Comparison of ENCODE assay signal across 1 cellular context in the genomic region with DNA sequence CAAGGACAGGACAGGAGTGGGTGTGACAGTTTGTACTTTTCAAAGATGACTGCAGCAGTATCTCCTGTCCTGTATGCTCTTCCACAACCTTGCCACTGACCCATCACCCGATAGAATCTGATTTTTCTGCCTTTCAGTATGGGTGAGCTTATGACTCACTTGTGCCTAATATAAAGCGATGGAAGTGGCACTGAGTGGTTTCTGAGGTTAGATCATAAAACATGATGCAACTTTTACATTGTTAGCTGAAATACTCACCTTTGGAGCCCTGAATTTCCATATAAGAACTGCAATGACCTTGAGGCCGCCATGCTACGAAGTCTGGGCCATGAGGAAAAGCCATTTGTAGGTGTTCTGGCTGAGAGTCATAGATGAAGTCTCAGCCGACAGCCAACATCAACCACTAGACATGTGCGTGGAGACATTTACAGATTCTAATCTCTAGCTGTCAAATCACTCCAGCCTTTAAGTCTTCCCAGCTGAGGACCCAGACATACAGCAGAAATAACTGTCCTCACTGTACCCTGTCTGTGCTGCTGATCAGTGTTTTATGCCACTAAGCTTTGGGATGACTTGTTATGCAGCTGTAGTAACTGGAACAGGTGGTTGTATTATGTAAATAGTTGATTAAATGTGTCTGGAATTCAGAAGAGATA.
TF ChIP-seq lines count a peak whose summit lies in the region.

No MANE protein-coding gene starts in this region.

TF ChIP-seq in IMR-90, 13 proteins besides CTCF, POLR2A, EP300 and RAD21 (continued from another document):
- TF ChIP-seq MAFK (IDR thresholded peaks at IDR 0.05; ENCODE audit: low read depth, low read length) (no peak), FOS (IDR thresholded peaks at IDR 0.05; ENCODE audit: low read depth, low read length) (peak; percentile 29; the same call in 1 of the 2 replicates)
